In genomic region chr7:122260336-122260735, GRCh38 we compare ENCODE assay signal across 17 cellular contexts. TPM values are rescaled to one million over a fixed set of nuclear protein-coding genes. Genes with fewer than 3 reads are reported as not detected.
"Had no signal": no experiment of that assay in that cellular context is flagged by ENCODE, and none has a peak within 500 bp of the region (broad histone marks: within the 10 kb centered on the region; RNA-seq: fewer than 3 reads in every experiment).

No MANE protein-coding gene starts in this region.

- H3K27me3 Mint-ChIP-seq: central memory CD8-positive, alpha-beta T cell had no signal

- H3K4me1 Mint-ChIP-seq: activated naive CD8-positive, alpha-beta T cell treated with anti-CD3 and anti-CD28 coated beads, Interleukin-2, amount 10 ng/mL, durations not matched to agents 7 days and 5 days; central memory CD8-positive, alpha-beta T cell; naive B cell had no signal

- ATAC-seq: esophagus mucosa, left lobe of liver, upper lobe of right lung had no signal

- H3K4me3 Mint-ChIP-seq: activated naive CD8-positive, alpha-beta T cell treated with anti-CD3 and anti-CD28 coated beads, Interleukin-2, amount 10 ng/mL, durations not matched to agents 7 days and 5 days; central memory CD8-positive, alpha-beta T cell had no signal

- H3K36me3 Mint-ChIP-seq: activated naive CD8-positive, alpha-beta T cell treated with anti-CD3 and anti-CD28 coated beads, Interleukin-2, amount 10 ng/mL, durations not matched to agents 7 days and 5 days; naive B cell had no signal

- DNase-seq: activated CD4-positive, CD25-positive, alpha-beta regulatory T cell treated with anti-CD3 and anti-CD28 coated beads, Interleukin-2, amount 50 U/mL, for 72 hours; activated naive CD4-positive, alpha-beta T cell; activated naive CD8-positive, alpha-beta T cell treated with anti-CD3 and anti-CD28 coated beads, Interleukin-2, amount 10 ng/mL, durations not matched to agents 7 days and 5 days; activated T-cell treated with anti-CD3 and anti-CD28 coated beads for 4 hours; brain microvascular endothelial cell; mammary epithelial cell; naive B cell; ovary; stimulated activated CD4-positive, alpha-beta T cell treated with anti-CD3 and anti-CD28 coated beads, Interleukin-1b, Interleukin-23, amount 100 ng/mL, for 48 hours; stomach; testis; upper lobe of right lung had no signal

- H3K27ac Mint-ChIP-seq: activated naive CD8-positive, alpha-beta T cell treated with anti-CD3 and anti-CD28 coated beads, Interleukin-2, amount 10 ng/mL, durations not matched to agents 7 days and 5 days; naive B cell had no signal

RNA-seq across cellular contexts. Expression of gene FEZF1, which starts 44.2 kb away (rescaled TPM):
- total RNA-seq: activated naive CD8-positive, alpha-beta T cell treated with anti-CD3 and anti-CD28 coated beads, Interleukin-2, amount 10 ng/mL, durations not matched to agents 7 days and 5 days; esophagus mucosa; hepatocyte; left lobe of liver; mammary epithelial cell; mononuclear cell; ovary; stomach; upper lobe of right lung had no signal
